In genomic region chr16:9954181-9954580, GRCh38 we compare ENCODE assay signal across 15 cellular contexts.
DNase-seq lines count a peak whose midpoint lies in the region; ATAC-seq and TF ChIP-seq lines count a peak whose summit lies in the region.
"Had no signal": no experiment of that assay in that cellular context is flagged by ENCODE, and none has a peak within 500 bp of the region (broad histone marks: within the 10 kb centered on the region; RNA-seq: fewer than 3 reads in every experiment).

No MANE protein-coding gene starts in this region.

- H3K36me3 Mint-ChIP-seq in CD4-positive, alpha-beta T cell (ENCODE audit: low read depth): no peaks in the 10 kb centered on the region
- H3K36me3 Mint-ChIP-seq in activated T-cell treated with anti-CD3 and anti-CD28 coated beads, Interleukin-2, amount 50 U/mL, for 72 hours (ENCODE audit: insufficient read depth in 2 of 2): no peaks in the 10 kb centered on the region

- ATAC-seq in Right ventricle myocardium superior (ENCODE audit: poor library complexity): peak; percentile 43
- peak in 5 of 8 donors; percentile 51 to 89 (median 58) for ATAC-seq in heart right ventricle
- ATAC-seq in CD4-positive, alpha-beta T cell (ENCODE audit: poor library complexity): no peak
- no peak for ATAC-seq in activated T-cell treated with anti-CD3 and anti-CD28 coated beads, Interleukin-2, amount 50 U/mL, for 72 hours (replicated peaks in 1 of 2)
- ATAC-seq: SK-N-SH treated with all-trans-retinoic acid at 6 μM for 48 hours had no signal

- H3K27ac ChIP-seq in right atrium auricular region: no peak overlapping the region
- peak overlapping the region in 1 of 10 donors; percentile 24 for H3K27ac ChIP-seq in heart right ventricle
- no peak overlapping the region for H3K27ac ChIP-seq in CD4-positive, alpha-beta T cell (ENCODE audit: low read depth, low read length)
- H3K27ac ChIP-seq: C4-2B had no signal

- POLR2A ChIA-PET in CD4-positive, alpha-beta T cell (lab: Charles Lee): no interaction called here

- TF ChIP-seq CTCF in right atrium auricular region (IDR thresholded peaks at IDR 0.05): no peak
- TF ChIP-seq CTCF in heart right ventricle (IDR thresholded peaks at IDR 0.05): no peak
- TF ChIP-seq CTCF in CD4-positive, alpha-beta T cell (IDR thresholded peaks at IDR 0.05): no peak

- peaks cover 3% of the 10 kb centered on the region for H3K9me3 Mint-ChIP-seq in CD4-positive, alpha-beta T cell
- peaks cover 6 to 10% of the 10 kb centered on the region in 2 donors for H3K9me3 Mint-ChIP-seq in activated T-cell treated with anti-CD3 and anti-CD28 coated beads, Interleukin-2, amount 50 U/mL, for 72 hours

- no peaks in the 10 kb centered on the region for H3K9me3 ChIP-seq in right atrium auricular region
- H3K9me3 ChIP-seq in adipocyte (ENCODE audit: control insufficient read depth, low read length): no peaks in the 10 kb centered on the region
- no peaks in the 10 kb centered on the region for H3K9me3 ChIP-seq in heart right ventricle
- no peaks in the 10 kb centered on the region for H3K9me3 ChIP-seq in CD4-positive, alpha-beta T cell (ENCODE audit: control insufficient read depth, low read length)

- H3K27me3 ChIP-seq in right atrium auricular region (no peaks in the 10 kb centered on the region), adipocyte (replicated peaks; ENCODE audit: control insufficient read depth, insufficient read depth, low read length) (peaks cover 35% of the 10 kb centered on the region), heart right ventricle (peaks cover 0 to 44% (median 6%) of the 10 kb centered on the region in 7 donors)
- no peaks in the 10 kb centered on the region for H3K27me3 ChIP-seq in CD4-positive, alpha-beta T cell (ENCODE audit: control insufficient read depth, insufficient read depth, low read length)

- no peaks in the 10 kb centered on the region for H3K4me1 Mint-ChIP-seq in CD4-positive, alpha-beta T cell (ENCODE audit: low read depth)
- H3K4me1 Mint-ChIP-seq in activated T-cell treated with anti-CD3 and anti-CD28 coated beads, Interleukin-2, amount 50 U/mL, for 72 hours (ENCODE audit: low read depth): no peaks in the 10 kb centered on the region

- DNase-seq in Right ventricle myocardium superior: no peak
- no peak for DNase-seq in right atrium auricular region (ENCODE audit: low spot score)
- peak; percentile 9 for DNase-seq in adipocyte (ENCODE audit: low read depth)
- no peak for DNase-seq in heart right ventricle
- no peak for DNase-seq in NCI-H146 (lab: John Stamatoyannopoulos, UW)
- DNase-seq in CD4-positive, alpha-beta T cell: no peak
- no peak for DNase-seq in activated T-cell treated with anti-CD3 and anti-CD28 coated beads, Interleukin-2, amount 50 U/mL, for 72 hours
- no peak for DNase-seq in DMS53 treated with DMSO at 0.1 percent for 48 hours (lab: John Stamatoyannopoulos, UW; ENCODE audit: unreplicated experiment)
- DNase-seq: MM.1S, NCI-H187, NCI-H226, NCI-H82, SIG-M5 had no signal

- no peaks in the 10 kb centered on the region for H3K4me1 ChIP-seq in right atrium auricular region
- H3K4me1 ChIP-seq in adipocyte (ENCODE audit: control insufficient read depth, insufficient read depth, low read length): peaks cover 8% of the 10 kb centered on the region
- peaks cover 0 to 18% (median 0%) of the 10 kb centered on the region in 9 donors for H3K4me1 ChIP-seq in heart right ventricle

- peaks cover 6% of the 10 kb centered on the region for H3K27me3 Mint-ChIP-seq in CD4-positive, alpha-beta T cell
- H3K27me3 Mint-ChIP-seq in activated T-cell treated with anti-CD3 and anti-CD28 coated beads, Interleukin-2, amount 50 U/mL, for 72 hours (ENCODE audit: low read depth): peaks cover 4% of the 10 kb centered on the region

- no peak overlapping the region for H3K4me3 Mint-ChIP-seq in CD4-positive, alpha-beta T cell
- H3K4me3 Mint-ChIP-seq in activated T-cell treated with anti-CD3 and anti-CD28 coated beads, Interleukin-2, amount 50 U/mL, for 72 hours: no peak overlapping the region

- no peak overlapping the region for H3K27ac Mint-ChIP-seq in CD4-positive, alpha-beta T cell
- no peak overlapping the region for H3K27ac Mint-ChIP-seq in activated T-cell treated with anti-CD3 and anti-CD28 coated beads, Interleukin-2, amount 50 U/mL, for 72 hours

- H3K36me3 ChIP-seq in right atrium auricular region (no peaks in the 10 kb centered on the region), adipocyte (ENCODE audit: control insufficient read depth, insufficient read depth, low read length, severe bottlenecking) (no peaks in the 10 kb centered on the region), heart right ventricle (no peaks in the 10 kb centered on the region)

- WGBS in heart right ventricle, 2 donors: 33 to 45% methylated on average over 5 of the region's 5 CpGs

- intact Hi-C loops in Right ventricle myocardium superior (cut with DNase I) (no loop called here), heart right ventricle (cut with DNase I) (no loop called here)
- intact Hi-C loops in CD4-positive, alpha-beta T cell (cut with DNase I, micrococcal nuclease): no loop called here

- H3K4me3 ChIP-seq in right atrium auricular region (no peak overlapping the region), adipocyte (ENCODE audit: low read length) (peak overlapping the region; percentile 64), heart right ventricle (peak overlapping the region in 1 of 10 donors; percentile 9)

- CTCF ChIA-PET in CD4-positive, alpha-beta T cell (lab: Charles Lee): no interaction called here

- H3K9ac ChIP-seq in adipocyte (ENCODE audit: low read length): no peak overlapping the region

Comparison
In these comparisons a context has a peak if more than half of its experiments do, and no peak if none do; other contexts are left out.
1. ATAC-seq: peak in Right ventricle myocardium superior (single experiment) and heart right ventricle (5 of 8); none in CD4-positive, alpha-beta T cell (single experiment) and activated T-cell treated with anti-CD3 and anti-CD28 coated beads, Interleukin-2, amount 50 U/mL, for 72 hours (0 of 2).